Comparison of ENCODE assay signal across 23 cellular contexts in the genomic region with DNA sequence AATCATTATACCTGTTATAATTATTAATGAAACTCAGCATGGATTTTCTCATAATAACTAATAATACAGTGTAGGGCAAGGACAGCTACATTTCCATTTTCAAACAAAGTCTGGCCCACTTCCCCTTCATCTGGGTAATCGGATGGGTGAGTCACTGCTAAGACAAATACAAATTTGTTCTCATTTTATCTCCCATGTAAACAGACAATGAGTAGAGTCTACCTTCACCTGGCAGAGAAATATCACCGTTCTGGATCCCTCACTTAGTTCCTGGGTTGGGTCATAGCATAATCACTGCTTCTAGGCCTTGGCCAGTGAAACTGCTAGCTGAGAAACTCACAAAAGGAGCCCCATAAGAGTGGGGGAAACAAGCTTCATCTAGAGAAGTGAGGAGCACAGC. TPM values are rescaled to one million over a fixed set of nuclear protein-coding genes. Genes with fewer than 3 reads are reported as not detected.
DNase-seq lines count a peak whose midpoint lies in the region; ATAC-seq and TF ChIP-seq lines count a peak whose summit lies in the region.
"Had no signal": no experiment of that assay in that cellular context is flagged by ENCODE, and none has a peak within 500 bp of the region (broad histone marks: within the 10 kb centered on the region; RNA-seq: fewer than 3 reads in every experiment).

No MANE protein-coding gene starts in this region.

- 50% methylated on average over 2 of the region's 2 CpGs for WGBS in hepatocyte (ENCODE audit: low lambda C conversion rate, missing lambda C conversion rate)

- H3K79me2 ChIP-seq in hepatocyte = no peaks in the 10 kb centered on the region

- no peak overlapping the region for H2AFZ ChIP-seq in hepatocyte

- CTCF ChIA-PET in Calu3 (lab: Charles Lee) = no interaction called here

- H3K27me3 Mint-ChIP-seq in Calu3 (ENCODE audit: unreplicated experiment) = no peaks in the 10 kb centered on the region
- H3K27me3 Mint-ChIP-seq: CD4-positive, CD25-positive, alpha-beta regulatory T cell had no signal

- ATAC-seq in HG03439 (IDR thresholded peaks at IDR 0.05; ENCODE audit: unreplicated experiment) (no peak), HG03571 (IDR thresholded peaks at IDR 0.05; ENCODE audit: unreplicated experiment) (no peak)
- ATAC-seq: K562 had no signal

- no peaks in the 10 kb centered on the region for H3K4me1 ChIP-seq in hepatocyte (ENCODE audit: insufficient read depth)
- H3K4me1 ChIP-seq: HAP-1, SJSA1 had no signal

- peaks cover 3% of the 10 kb centered on the region for H3K9me3 Mint-ChIP-seq in Calu3 (ENCODE audit: low read depth, unreplicated experiment)

- no peak overlapping the region for H3K4me2 ChIP-seq in hepatocyte

- no peak for TF ChIP-seq CTCF in hepatocyte (IDR thresholded peaks at IDR 0.05; ENCODE audit: poor library complexity)
- no peak for TF ChIP-seq CTCF in Calu3 (IDR thresholded peaks at IDR 0.05; ENCODE audit: unreplicated experiment)

- no peaks in the 10 kb centered on the region for H3K36me3 Mint-ChIP-seq in Calu3 (ENCODE audit: insufficient read depth, unreplicated experiment)
- H3K36me3 Mint-ChIP-seq: CD4-positive, CD25-positive, alpha-beta regulatory T cell had no signal

- no peak overlapping the region for H3K27ac Mint-ChIP-seq in Calu3 (ENCODE audit: unreplicated experiment)
- H3K27ac Mint-ChIP-seq: CD4-positive, CD25-positive, alpha-beta regulatory T cell had no signal

- intact Hi-C loops in Calu3 (cut with micrococcal nuclease; ENCODE audit: unreplicated experiment) = no loop called here

- no peaks in the 10 kb centered on the region for H3K9me3 ChIP-seq in hepatocyte (ENCODE audit: low read depth)
- H3K9me3 ChIP-seq: HAP-1, SJSA1 had no signal

- no TSS peak for BruUV-seq in Calu3 (replicated peaks; lab: Mats Ljungman, UMichigan)

- no peaks in the 10 kb centered on the region for H3K36me3 ChIP-seq in hepatocyte (replicated peaks; ENCODE audit: insufficient read depth, low read depth)
- H3K36me3 ChIP-seq: HAP-1, SJSA1 had no signal

- H3K4me1 Mint-ChIP-seq in Calu3 (ENCODE audit: low read depth, unreplicated experiment) = no peaks in the 10 kb centered on the region
- H3K4me1 Mint-ChIP-seq: CD4-positive, CD25-positive, alpha-beta regulatory T cell had no signal

- H3K27me3 ChIP-seq in hepatocyte = no peaks in the 10 kb centered on the region
- H3K27me3 ChIP-seq: SJSA1 had no signal

- H4K20me1 ChIP-seq in hepatocyte (ENCODE audit: insufficient read depth, poor library complexity, severe bottlenecking) = no peaks in the 10 kb centered on the region

- no peak overlapping the region for H3K4me3 ChIP-seq in hepatocyte
- H3K4me3 ChIP-seq: HAP-1, K562, SJSA1 had no signal

- H3K4me3 Mint-ChIP-seq in Calu3 (ENCODE audit: low read depth, unreplicated experiment) = no peak overlapping the region
- H3K4me3 Mint-ChIP-seq: CD4-positive, CD25-positive, alpha-beta regulatory T cell had no signal

- DNase-seq in COR-L47 (lab: John Stamatoyannopoulos, UW) (peak; percentile 35), HT1080 (ENCODE audit: low read depth) (peak; percentile 28), NCI-H2196 treated with DMSO at 0.1 percent for 48 hours (lab: John Stamatoyannopoulos, UW; ENCODE audit: unreplicated experiment) (peak; percentile 46), hepatocyte (ENCODE audit: low spot score) (peak; percentile 26), GF-D8 (lab: John Stamatoyannopoulos, UW) (no peak), Calu3 (no peak)
- DNase-seq: ACHN; CD4-positive, CD25-positive, alpha-beta regulatory T cell; NCI-H1048; NCI-H1694; NCI-H2171 treated with DMSO at 0.1 percent for 48 hours; NCI-H524 treated with DMSO at 0.1 percent for 48 hours; NK-92 treated with Interleukin-12 subunit alpha and Interleukin-12 subunit beta, amount 100 ng/mL, for 24 hours; T-helper 2 cell had no signal

- H3K27ac ChIP-seq in hepatocyte = peak overlapping the region; percentile 22
- H3K27ac ChIP-seq: HL-60, SJSA1 had no signal

- H3K9me2 ChIP-seq in hepatocyte (replicated peaks; ENCODE audit: insufficient read depth) = no peaks in the 10 kb centered on the region

RNA-seq across cellular contexts. Expression of a gene that starts 9.2 kb away (rescaled TPM):
- 0.10 and 0.11 TPM in 2 replicates for total RNA-seq in HT1080 (2014; rRNA removed; shearing (Covaris generic))
- 0.02 TPM in 1 of 2 replicates, not detected in the other for polyA plus RNA-seq in HT1080 (2015; cell fraction: cytosol; rRNA removed)
- polyA plus RNA-seq in HT1080 (2015; cell fraction: nucleus; rRNA removed) = 0.02 TPM in 1 of 2 replicates, not detected in the other
- total RNA-seq in hepatocyte (0.12 TPM in 1 of 2 replicates, not detected in the other), Calu3 (2022) (not detected in 2 replicates)
- polyA plus RNA-seq in hepatocyte = 0.28 and 0.41 TPM in 2 replicates
- total RNA-seq: CD4-positive, CD25-positive, alpha-beta regulatory T cell; Daoy; K562; OCI-LY7; RPMI7951; SJSA1 had no signal
- polyA plus RNA-seq: CD4-positive, CD25-positive, alpha-beta regulatory T cell; K562 had no signal

Comparison
In these comparisons a context has a peak if more than half of its experiments do, and no peak if none do; other contexts are left out.
1. DNase-seq: peak in COR-L47 (single experiment), HT1080 (single experiment), NCI-H2196 treated with DMSO at 0.1 percent for 48 hours (single experiment) and hepatocyte (single experiment); none in GF-D8 (single experiment) and Calu3 (single experiment).